ENCODE assay signal across 8 cellular contexts in the genomic region with DNA sequence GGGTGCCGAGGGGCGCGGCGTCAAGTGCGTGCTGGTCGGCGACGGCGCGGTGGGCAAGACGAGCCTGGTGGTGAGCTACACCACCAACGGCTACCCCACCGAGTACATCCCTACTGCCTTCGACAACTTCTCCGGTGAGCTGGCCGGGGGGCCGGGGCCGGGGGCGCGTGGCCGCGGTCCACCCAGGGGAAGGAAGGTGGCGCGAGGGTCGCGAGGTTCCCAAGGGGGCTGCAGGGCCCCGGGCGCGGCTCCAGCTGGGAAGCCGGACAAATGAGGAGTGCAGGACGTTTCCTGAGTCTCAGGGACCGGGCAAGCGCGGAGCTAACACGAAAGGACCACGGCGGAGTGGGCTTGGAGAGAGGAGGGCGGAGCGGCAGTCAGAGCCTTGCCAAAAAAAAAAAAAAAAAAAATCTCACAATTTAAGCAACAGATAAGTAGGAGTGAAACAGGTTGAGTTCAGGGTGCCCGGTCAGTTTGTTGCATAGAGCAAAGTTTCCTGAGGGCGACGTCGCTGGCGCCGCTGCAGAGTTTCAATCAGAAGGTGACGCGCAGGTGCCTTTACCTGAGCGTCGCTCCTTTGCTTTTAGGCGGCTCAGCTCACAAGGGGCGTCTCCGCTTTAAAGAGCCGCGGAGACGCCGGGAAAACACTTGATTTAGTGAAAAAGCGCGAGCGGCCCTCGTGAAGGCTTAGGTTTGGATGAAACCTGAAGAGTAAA. TPM values are rescaled to one million over a fixed set of nuclear protein-coding genes. Genes with fewer than 3 reads are reported as not detected.
DNase-seq lines count a peak whose midpoint lies in the region; ATAC-seq, FAIRE-seq and TF ChIP-seq lines count a peak whose summit lies in the region.

No MANE protein-coding gene starts in this region.

- peaks cover 12 to 16% of the 10 kb centered on the region in 2 donors for H3K4me1 Mint-ChIP-seq in immature natural killer cell

- H3K27ac Mint-ChIP-seq in immature natural killer cell: peak overlapping the region in 1 of 6 donors; percentile 17

- DNase-seq in Panc1 (ENCODE audit: low read depth, low spot score) (no peak), body of pancreas (peak; percentile 67 to 78 (median 74)), immature natural killer cell (peak; percentile 6 to 22 (median 15)), small intestine (peak; percentile 85)

- H3K36me3 Mint-ChIP-seq in immature natural killer cell: peaks cover 0 to 11% (median 7%) of the 10 kb centered on the region in 3 donors

- H3K27me3 ChIP-seq in Panc1 (ENCODE audit: control insufficient read depth, insufficient read depth, low read length): no peaks in the 10 kb centered on the region
- no peaks in the 10 kb centered on the region for H3K27me3 ChIP-seq in body of pancreas
- no peaks in the 10 kb centered on the region for H3K27me3 ChIP-seq in small intestine (ENCODE audit: control insufficient read depth in 2 of 2, insufficient read depth in 2 of 2, low read length in 2 of 2)

- H3K4me3 Mint-ChIP-seq in immature natural killer cell: peak overlapping the region; percentile 64 to 84 (median 81)

- peak overlapping the region; percentile 86 for H3K27ac ChIP-seq in 22Rv1
- H3K27ac ChIP-seq in Panc1 (ENCODE audit: low read length): peak overlapping the region; percentile 56; the same call in 1 of the 2 replicates
- H3K27ac ChIP-seq in body of pancreas: peak overlapping the region; percentile 70 to 94 (median 91)
- H3K27ac ChIP-seq in small intestine (ENCODE audit: low read depth in 1 of 2, low read length in 1 of 2): peak overlapping the region; percentile 92 to 97

- CTCF ChIA-PET in Panc1 (lab: Charles Lee): interaction anchor here (0.6 to 1.6 kb wide), 3 partner anchors 125 to 491 kb away, joined by 5 to 7 read pairs (median 6); no protein-coding TSS in a partner anchor

- peaks cover 4 to 13% (median 8%) of the 10 kb centered on the region in 3 donors for H3K27me3 Mint-ChIP-seq in immature natural killer cell (ENCODE audit: low read depth in 3 of 3)

- no TSS peak for BruUV-seq in Panc1 (replicated peaks; lab: Mats Ljungman, UMichigan)

- H3K4me3 ChIP-seq in Panc1 (ENCODE audit: low read depth in 2 of 2, low read length in 2 of 2) (peak overlapping the region; percentile 62 to 63), body of pancreas (peak overlapping the region; percentile 18 to 58), small intestine (ENCODE audit: low read depth in 1 of 2, low read length in 2 of 2) (peak overlapping the region; percentile 76 to 79)

- no peaks in the 10 kb centered on the region for H3K9me3 ChIP-seq in Panc1 (ENCODE audit: control insufficient read depth, insufficient read depth, low read depth, low read length)
- no peaks in the 10 kb centered on the region for H3K9me3 ChIP-seq in body of pancreas
- no peaks in the 10 kb centered on the region for H3K9me3 ChIP-seq in small intestine (ENCODE audit: control insufficient read depth, low read depth)

- peak; percentile 11 to 78 (median 69) for TF ChIP-seq POLR2A in body of pancreas (IDR thresholded peaks at IDR 0.05)

- H3K4me1 ChIP-seq in Panc1 (ENCODE audit: control insufficient read depth, insufficient read depth, low read length): peaks cover 7% of the 10 kb centered on the region
- H3K4me1 ChIP-seq in body of pancreas: peaks cover 37% of the 10 kb centered on the region
- no peaks in the 10 kb centered on the region for H3K4me1 ChIP-seq in small intestine (ENCODE audit: control insufficient read depth in 2 of 2, insufficient read depth in 1 of 2, low read depth in 1 of 2, low read length in 1 of 2)

- peak; percentile 18 for ATAC-seq in GM19023 (IDR thresholded peaks at IDR 0.05; ENCODE audit: unreplicated experiment)
- peak; percentile 62 for ATAC-seq in Panc1
- peak; percentile 57 for ATAC-seq in body of pancreas
- ATAC-seq in GM21526 (IDR thresholded peaks at IDR 0.05; ENCODE audit: low FRiP score, unreplicated experiment): no peak
- no peak for ATAC-seq in GM21423 (IDR thresholded peaks at IDR 0.05; ENCODE audit: unreplicated experiment)

- no peaks in the 10 kb centered on the region for H3K9me3 Mint-ChIP-seq in immature natural killer cell

- 1 to 2% methylated on average over 44 to 59 of the region's 60 CpGs for WGBS in body of pancreas, 2 donors
- 1 to 4% (median 2%) methylated on average over 48 to 60 of the region's 60 CpGs for WGBS in small intestine, 3 donors

- POLR2A ChIA-PET in Panc1 (lab: Charles Lee): interaction anchor here (0.6 to 0.7 kb wide), 3 partner anchors 45 to 942 kb away, joined by 3 to 11 read pairs (median 3); no protein-coding TSS in a partner anchor

- no peak for TF ChIP-seq CTCF in 22Rv1 (IDR thresholded peaks at IDR 0.05)
- TF ChIP-seq CTCF in Panc1 (IDR thresholded peaks at IDR 0.05): no peak
- peak in 1 of 7 experiments; percentile 7 for TF ChIP-seq CTCF in body of pancreas (IDR thresholded peaks at IDR 0.05)

- intact Hi-C loops in Panc1 (cut with micrococcal nuclease; ENCODE audit: unreplicated experiment) (no loop called here), body of pancreas (cut with DNase I) (loop anchor here (10.0 kb wide), 1 partner anchor 409 kb away; no protein-coding TSS in a partner anchor)

- FAIRE-seq in small intestine (lab: Jason Lieb, UNC): no peak

- H3K36me3 ChIP-seq in Panc1 (ENCODE audit: control insufficient read depth, insufficient read depth, low read length) (no peaks in the 10 kb centered on the region; the same call in 1 of the 2 replicates), body of pancreas (replicated peaks in 1 of 2; ENCODE audit: insufficient read depth in 1 of 2, low read depth in 2 of 2) (peaks cover 0 to 2% of the 10 kb centered on the region in 2 donors), small intestine (ENCODE audit: control insufficient read depth in 2 of 2, insufficient read depth in 2 of 2, low read length in 2 of 2) (peaks cover 0 to 2% of the 10 kb centered on the region in 2 donors)

- in situ Hi-C loops in Panc1 (cut with HindIII; ENCODE audit: low pct_unique_long_range_greater_than_20kb, low sequenced_read_pairs): no loop called here

RNA-seq across cellular contexts. Expression of a gene that starts 0.8 kb away (rescaled TPM):
- total RNA-seq in Panc1 (2021; ENCODE audit: unreplicated experiment) (9.2 TPM), body of pancreas (1 to 10 TPM; 6.9 to 9.3 TPM)
- 4.7 TPM for polyA plus RNA-seq in Panc1 (2012; ENCODE audit: insufficient read length)
- polyA plus RNA-seq in immature natural killer cell (under 1 TPM in 2 of 3 donors, not detected in 1; 0.22 to 0.29 TPM), small intestine (10 to 100 TPM; 17.9 to 43.5 (median 42.3) TPM)

Comparison
In these comparisons a context has a peak if more than half of its experiments do, and no peak if none do; other contexts are left out.
1. ATAC-seq: peak in GM19023 (single experiment), Panc1 (single experiment) and body of pancreas (single experiment); none in GM21526 (single experiment) and GM21423 (single experiment).
2. Peak in every context shown above with its lines, with median percentiles within 50 percentile points of each other: H3K27ac ChIP-seq and H3K4me3 ChIP-seq.